8 cellular contexts compared by ENCODE assay signal in the genomic region with DNA sequence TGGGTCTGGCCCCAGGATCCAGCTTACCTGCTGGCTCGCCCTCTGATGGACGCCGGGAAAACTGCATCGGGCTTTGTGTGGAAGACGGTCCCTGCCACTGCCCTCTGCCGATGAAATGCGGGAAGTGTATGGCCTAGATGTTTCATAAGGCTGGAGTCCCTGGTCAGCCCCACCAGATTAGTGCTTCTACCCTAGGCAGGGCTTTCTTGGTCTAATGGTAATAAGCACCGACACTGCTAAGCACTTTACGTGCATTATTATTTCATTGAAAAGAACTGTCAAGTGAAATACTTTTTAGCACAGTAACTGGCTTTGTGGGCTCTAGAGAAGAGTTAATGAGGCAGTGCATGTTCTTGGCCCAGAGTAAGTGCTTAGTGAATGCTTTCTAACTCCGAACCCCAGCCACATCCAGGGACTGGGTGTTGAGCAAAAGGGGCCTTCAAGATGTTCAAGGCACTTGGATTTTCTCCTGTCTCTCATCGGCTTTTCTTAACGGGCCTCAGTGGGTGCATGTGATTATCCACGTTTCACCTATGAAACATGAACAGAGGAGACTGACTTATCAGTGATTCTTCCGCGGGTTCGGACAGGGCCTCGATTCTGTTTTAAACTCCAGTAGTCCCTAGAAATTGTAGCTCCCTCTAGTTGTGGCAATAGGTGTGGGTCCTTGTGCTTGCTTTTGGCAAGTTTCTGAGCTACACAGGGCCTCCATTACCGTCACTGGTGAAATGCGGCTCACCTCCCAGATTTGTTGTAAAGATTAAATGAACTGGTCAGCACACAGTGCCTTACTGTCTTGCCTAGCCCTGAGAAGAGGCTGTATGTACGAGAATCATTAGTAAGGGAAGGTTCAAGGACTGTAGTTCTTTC. TPM values are rescaled to one million over a fixed set of nuclear protein-coding genes. Genes with fewer than 3 reads are reported as not detected.
DNase-seq lines count a peak whose midpoint lies in the region; ATAC-seq and TF ChIP-seq lines count a peak whose summit lies in the region.

No MANE protein-coding gene starts in this region.

- no peaks in the 10 kb centered on the region for H3K27me3 Mint-ChIP-seq in activated naive CD8-positive, alpha-beta T cell treated with anti-CD3 and anti-CD28 coated beads, Interleukin-2, amount 50 U/mL, for 24 hours
- no peaks in the 10 kb centered on the region for H3K27me3 Mint-ChIP-seq in progenitor cell of endocrine pancreas

- DNase-seq in GM04504 (ENCODE audit: low read depth) (peak; percentile 80), NCI-H146 treated with DMSO at 0.1 percent for 48 hours (lab: John Stamatoyannopoulos, UW; ENCODE audit: unreplicated experiment) (peak; percentile 74), T follicular helper cell (ENCODE audit: low read depth) (peak; percentile 84), cardiac septum (ENCODE audit: low spot score) (peak; percentile 95), progenitor cell of endocrine pancreas (ENCODE audit: low spot score, unreplicated experiment) (peak; percentile 88), ureter (ENCODE audit: low spot score) (peak; percentile 94)
- peak; percentile 93 for DNase-seq in activated naive CD8-positive, alpha-beta T cell treated with anti-CD3 and anti-CD28 coated beads, Interleukin-2, amount 50 U/mL, for 24 hours

- H3K36me3 Mint-ChIP-seq in activated naive CD8-positive, alpha-beta T cell treated with anti-CD3 and anti-CD28 coated beads, Interleukin-2, amount 50 U/mL, for 24 hours (ENCODE audit: low read depth), result peaks cover 41% of the 10 kb centered on the region
- H3K36me3 Mint-ChIP-seq in progenitor cell of endocrine pancreas (ENCODE audit: insufficient read depth), result peaks cover 11% of the 10 kb centered on the region

- H3K4me1 Mint-ChIP-seq in activated naive CD8-positive, alpha-beta T cell treated with anti-CD3 and anti-CD28 coated beads, Interleukin-2, amount 50 U/mL, for 24 hours, result peaks cover 42% of the 10 kb centered on the region
- H3K4me1 Mint-ChIP-seq in progenitor cell of endocrine pancreas (ENCODE audit: low read depth), result peaks cover 25% of the 10 kb centered on the region

- peak; percentile 67 for ATAC-seq in HG02588 (IDR thresholded peaks at IDR 0.05; ENCODE audit: unreplicated experiment)
- peak; percentile 77 for ATAC-seq in activated naive CD8-positive, alpha-beta T cell treated with anti-CD3 and anti-CD28 coated beads, Interleukin-2, amount 50 U/mL, for 24 hours

- no peak overlapping the region for H3K4me3 Mint-ChIP-seq in activated naive CD8-positive, alpha-beta T cell treated with anti-CD3 and anti-CD28 coated beads, Interleukin-2, amount 50 U/mL, for 24 hours
- no peak overlapping the region for H3K4me3 Mint-ChIP-seq in progenitor cell of endocrine pancreas (ENCODE audit: low read depth)

- peak; percentile 99 for TF ChIP-seq CTCF in progenitor cell of endocrine pancreas (IDR thresholded peaks at IDR 0.05; ENCODE audit: unreplicated experiment)

- intact Hi-C loops in cardiac septum (cut with DNase I), result loop anchor here (1.0 kb wide), 1 partner anchor 24 kb away; the partner anchor contains the start of gene TLCD1

- H3K9me3 Mint-ChIP-seq in activated naive CD8-positive, alpha-beta T cell treated with anti-CD3 and anti-CD28 coated beads, Interleukin-2, amount 50 U/mL, for 24 hours, result no peaks in the 10 kb centered on the region
- H3K9me3 Mint-ChIP-seq in progenitor cell of endocrine pancreas (ENCODE audit: low read depth), result no peaks in the 10 kb centered on the region

- peak overlapping the region; percentile 39 for H3K27ac Mint-ChIP-seq in activated naive CD8-positive, alpha-beta T cell treated with anti-CD3 and anti-CD28 coated beads, Interleukin-2, amount 50 U/mL, for 24 hours
- H3K27ac Mint-ChIP-seq in progenitor cell of endocrine pancreas, result peak overlapping the region; percentile 91

RNA-seq across cellular contexts. Expression of gene TRAF4, which starts 6.6 kb away (rescaled TPM):
- total RNA-seq in cardiac septum, result 2.8 TPM
- total RNA-seq in progenitor cell of endocrine pancreas, result 254 and 260 TPM in 2 replicates
- 186 TPM for total RNA-seq in ureter

RNA-seq across cellular contexts. Expression of gene NEK8, which starts 21.8 kb away (rescaled TPM):
- 0.78 TPM for total RNA-seq in cardiac septum
- total RNA-seq in progenitor cell of endocrine pancreas, result 15.4 and 16.8 TPM in 2 replicates
- total RNA-seq in ureter, result 14.9 TPM

RNA-seq across cellular contexts. Expression of gene TLCD1, which starts 24.4 kb away (rescaled TPM):
- total RNA-seq in cardiac septum, result 2.4 TPM
- total RNA-seq in progenitor cell of endocrine pancreas, result 14.0 and 15.5 TPM in 2 replicates
- total RNA-seq in ureter, result 18.1 TPM

RNA-seq across cellular contexts. Expression of gene RPL23A, which starts 30.6 kb away (rescaled TPM):
- 725 TPM for total RNA-seq in cardiac septum
- total RNA-seq in progenitor cell of endocrine pancreas, result 1,486 and 1,562 TPM in 2 replicates
- total RNA-seq in ureter, result 1,937 TPM

RNA-seq across cellular contexts. Expression of gene RAB34, which starts 32.7 kb away (rescaled TPM):
- total RNA-seq in cardiac septum, result 15.3 TPM
- total RNA-seq in progenitor cell of endocrine pancreas, result 147 and 150 TPM in 2 replicates
- 82.9 TPM for total RNA-seq in ureter

Comparison
In these comparisons a context has a peak if more than half of its experiments do, and no peak if none do; other contexts are left out.
1. Peak in every context shown above with its lines: DNase-seq and ATAC-seq.
2. RNA of gene TRAF4, which starts 6.6 kb away (total RNA-seq): 254 to 260 TPM in progenitor cell of endocrine pancreas and 186 TPM in ureter (single experiment); 2.8 TPM in cardiac septum (single experiment); every median in the first group is over 10 times any median in the second.